ENCODE assay signal across 8 cellular contexts in the genomic region with DNA sequence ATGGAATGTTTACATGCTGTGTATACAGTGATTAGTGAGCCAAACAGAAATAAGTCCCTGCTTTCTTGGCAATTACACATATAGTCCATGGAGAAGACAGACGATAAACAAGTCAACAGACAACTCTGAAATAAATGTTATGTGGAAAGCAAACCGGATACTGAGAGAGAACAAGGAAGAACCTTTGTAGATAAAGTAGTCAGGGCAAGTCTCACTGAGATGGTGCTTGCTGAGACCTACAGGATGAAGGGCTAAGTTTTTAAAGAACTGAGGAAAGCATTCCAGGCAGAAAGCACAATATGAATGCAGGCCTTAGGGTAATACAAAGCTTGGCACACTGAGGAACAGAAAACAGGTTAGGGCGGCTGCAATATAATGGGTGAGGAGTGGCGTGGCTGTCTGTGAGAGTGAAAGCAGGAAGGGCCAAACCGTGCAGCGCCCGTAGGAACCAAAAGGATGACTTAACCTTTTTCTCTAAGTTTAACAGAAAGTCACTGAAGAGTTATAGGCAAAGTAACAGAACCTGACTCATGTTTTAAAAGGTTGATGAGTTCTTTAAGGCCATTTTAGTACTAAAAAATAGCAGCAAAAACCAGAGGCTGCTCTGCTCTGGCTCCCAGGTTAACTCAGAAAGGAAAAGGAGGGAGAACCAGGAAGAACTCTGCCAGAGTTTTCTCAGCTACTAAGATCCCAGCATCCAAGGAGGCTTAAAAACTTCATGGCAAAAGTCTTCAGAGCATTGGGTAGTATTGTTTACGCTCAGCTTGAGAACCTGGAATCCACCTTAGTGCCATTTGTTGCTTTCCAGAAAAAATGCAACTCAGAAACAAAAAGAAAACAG. TPM values are rescaled to one million over a fixed set of nuclear protein-coding genes. Genes with fewer than 3 reads are reported as not detected.
A peak's percentile ranks its signal among the peaks of the same experiment; 100 is the strongest.
DNase-seq lines count a peak whose midpoint lies in the region; ATAC-seq and TF ChIP-seq lines count a peak whose summit lies in the region.

No MANE protein-coding gene starts in this region.

- peak; percentile 28 for DNase-seq in activated T-cell treated with anti-CD3 and anti-CD28 coated beads for 48 hours (ENCODE audit: low read depth)
- peak; percentile 66 to 68 for DNase-seq in left colon
- DNase-seq in uterus: no peak
- DNase-seq in 8988T: no peak
- DNase-seq in foreskin melanocyte: no peak

- no peak overlapping the region for H3K4me3 ChIP-seq in uterus

- no peaks in the 10 kb centered on the region for H3K36me3 ChIP-seq in uterus

- no peaks in the 10 kb centered on the region for H3K4me1 ChIP-seq in uterus

- no peaks in the 10 kb centered on the region for H3K27me3 ChIP-seq in uterus

- ATAC-seq in GM19455 (IDR thresholded peaks at IDR 0.05; ENCODE audit: unreplicated experiment) (peak; percentile 86), HG03565 (IDR thresholded peaks at IDR 0.05; ENCODE audit: unreplicated experiment) (peak; percentile 71), left colon (peak; percentile 96)

- H3K27ac ChIP-seq in C4-2B: peak overlapping the region; percentile 12
- peak overlapping the region; percentile 56 to 64 for H3K27ac ChIP-seq in uterus

- intact Hi-C loops in left colon (cut with DNase I, micrococcal nuclease) (loop anchor here (10.0 kb wide), 2 partner anchors 197 to 327 kb away; no protein-coding TSS in a partner anchor), uterus (cut with DNase I; ENCODE audit: low total_unique reads) (no loop called here)

- TF ChIP-seq POLR2A in uterus (IDR thresholded peaks at IDR 0.05): no peak

- no peaks in the 10 kb centered on the region for H3K9me3 ChIP-seq in uterus

- no peak for TF ChIP-seq CTCF in C4-2B (conservative IDR thresholded peaks at IDR 0.05)
- no peak for TF ChIP-seq CTCF in uterus (IDR thresholded peaks at IDR 0.05)

RNA-seq across cellular contexts. Expression of a gene that starts 8.7 kb away (rescaled TPM):
- total RNA-seq in left colon (10 to 100 TPM; 25.0 to 28.1 TPM), uterus (10 to 100 TPM in 3 of 4 donors, 1 to 10 TPM in 1; 8.2 to 56.4 (median 17.0) TPM)

RNA-seq across cellular contexts. Expression of a gene that starts 49.9 kb away (rescaled TPM):
- total RNA-seq in left colon: 1 to 10 TPM; 2.8 to 3.7 TPM
- 1 to 10 TPM in 3 of 4 donors, not detected in 1; 2.1 to 4.1 (median 2.6) TPM for total RNA-seq in uterus

Comparison
In these comparisons a context has a peak if more than half of its experiments do, and no peak if none do; other contexts are left out.
1. DNase-seq: peak in activated T-cell treated with anti-CD3 and anti-CD28 coated beads for 48 hours (single experiment) and left colon (2 of 2); none in uterus (0 of 2), 8988T (single experiment) and foreskin melanocyte (single experiment).
2. Peak in every context shown above with its lines, with median percentiles within 50 percentile points of each other: ATAC-seq.